21 cellular contexts compared by ENCODE assay signal in genomic region chr18:63956755-63957154, GRCh38. TPM values are rescaled to one million over a fixed set of nuclear protein-coding genes. Genes with fewer than 3 reads are reported as not detected.
DNase-seq lines count a peak whose midpoint lies in the region; TF ChIP-seq lines count a peak whose summit lies in the region.
"Had no signal": no experiment of that assay in that cellular context is flagged by ENCODE, and none has a peak within 500 bp of the region (broad histone marks: within the 10 kb centered on the region; RNA-seq: fewer than 3 reads in every experiment).

No MANE protein-coding gene starts in this region.

- H3K4me3 ChIP-seq in AG10803 (ENCODE audit: low read length) (no peak overlapping the region), GM23248 (no peak overlapping the region), left ventricle myocardium inferior (no peak overlapping the region)
- H3K4me3 ChIP-seq: BLaER1, SJSA1 had no signal

- no peaks in the 10 kb centered on the region for H3F3A ChIP-seq in GM23248 (ENCODE audit: insufficient read depth)

- no peak overlapping the region for H3K9ac ChIP-seq in GM23248
- H3K9ac ChIP-seq: BLaER1 had no signal

- no peaks in the 10 kb centered on the region for H3K79me2 ChIP-seq in GM23248 (ENCODE audit: insufficient read depth)

- TF ChIP-seq CTCF in AG10803 (conservative IDR thresholded peaks at IDR 0.05; ENCODE audit: low read length) (no peak), GM20000 (IDR thresholded peaks at IDR 0.05; ENCODE audit: extremely low read depth, missing control alignments) (no peak), left ventricle myocardium inferior (IDR thresholded peaks at IDR 0.05; ENCODE audit: borderline replicate concordance) (no peak)

- intact Hi-C loops in left ventricle myocardium inferior (cut with micrococcal nuclease) = no loop called here

- in situ Hi-C loops in GM23248 (cut with MboI) = no loop called here

- 24 to 26% methylated on average over 4 of the region's 4 CpGs for WGBS in GM23248 (ENCODE audit: low coverage in 1 of 2, low lambda C conversion rate in 2 of 2, missing lambda C conversion rate in 2 of 2), 2 experiments

- no peak overlapping the region for H3K27ac ChIP-seq in GM23248
- H3K27ac ChIP-seq in left ventricle myocardium inferior (replicated peaks) = no peak overlapping the region
- H3K27ac ChIP-seq: BLaER1, SJSA1 had no signal

- H2AFZ ChIP-seq in GM23248 = no peak overlapping the region

- H3K9me3 ChIP-seq in GM23248 (ENCODE audit: low read depth) (no peaks in the 10 kb centered on the region), left ventricle myocardium inferior (replicated peaks) (no peaks in the 10 kb centered on the region)
- H3K9me3 ChIP-seq: BLaER1, SJSA1 had no signal

- no peaks in the 10 kb centered on the region for H4K20me1 ChIP-seq in GM23248 (ENCODE audit: insufficient read depth)
- H4K20me1 ChIP-seq: BLaER1 had no signal

- no peaks in the 10 kb centered on the region for H3K36me3 ChIP-seq in GM23248 (ENCODE audit: low read depth)
- no peaks in the 10 kb centered on the region for H3K36me3 ChIP-seq in left ventricle myocardium inferior
- H3K36me3 ChIP-seq: BLaER1, SJSA1 had no signal

- H3K9me2 ChIP-seq in GM23248 (ENCODE audit: insufficient read depth) = no peaks in the 10 kb centered on the region

- H3K4me1 ChIP-seq in GM23248 (ENCODE audit: insufficient read depth) = 0 out of 2 replicates have a peak, but pooled peaks cover 4% of the 10 kb centered on the region
- H3K4me1 ChIP-seq in left ventricle myocardium inferior = no peaks in the 10 kb centered on the region
- H3K4me1 ChIP-seq: BLaER1 had no signal

- peak overlapping the region; percentile 24 for H3K4me2 ChIP-seq in GM23248 (ENCODE audit: unreplicated experiment)
- H3K4me2 ChIP-seq: BLaER1 had no signal

- H3K27me3 ChIP-seq in GM23248 (replicated peaks; ENCODE audit: insufficient read depth) (no peaks in the 10 kb centered on the region), left ventricle myocardium inferior (ENCODE audit: low read depth) (peaks cover 41% of the 10 kb centered on the region)
- H3K27me3 ChIP-seq: BLaER1 had no signal

- DNase-seq in AG10803 (ENCODE audit: low read depth) (peak; percentile 23), GM23248 (peak; percentile 43), NCI-H69 (lab: John Stamatoyannopoulos, UW) (peak; percentile 35), glomerular visceral epithelial cell (ENCODE audit: extremely low spot score) (peak; percentile 27), GF-D8 (lab: John Stamatoyannopoulos, UW) (no peak), GM20000 (ENCODE audit: low spot score) (no peak), NAMALWA (ENCODE audit: low spot score) (no peak), left ventricle myocardium inferior (no peak)
- DNase-seq: CD8-positive, alpha-beta T cell; DMS53; GOT3; KBM-7; NCI-H1048; NCI-H1436; NCI-H2029; NCI-H345; NCI-H524 treated with DMSO at 0.1 percent for 48 hours had no signal

RNA-seq across cellular contexts. Expression of gene HMSD, which starts 7.7 kb away (rescaled TPM):
- not detected in 2 replicates for total RNA-seq in GM23248 (2014; rRNA removed; shearing (Covaris generic))
- 0.83 TPM in 1 of 2 replicates, not detected in the other for polyA plus RNA-seq in GM23248 (2016; fragmentation: Nextera tagmentation; extraction: Ambion mirVana)
- total RNA-seq in left ventricle myocardium inferior = not detected
- total RNA-seq: CD8-positive, alpha-beta T cell; HepG2 had no signal
- polyA plus RNA-seq: HepG2 had no signal

RNA-seq across cellular contexts. Expression of gene SERPINB8, which starts 13.1 kb away (rescaled TPM):
- total RNA-seq in GM23248 (2014; rRNA removed; shearing (Covaris generic)) = 21.2 and 25.3 TPM in 2 replicates
- 57.3 and 61.7 TPM in 2 replicates for polyA plus RNA-seq in GM23248 (2016; fragmentation: Nextera tagmentation; extraction: Ambion mirVana)
- total RNA-seq in left ventricle myocardium inferior = 2.3 TPM

RNA-seq across cellular contexts. Expression of gene SERPINB10, which starts 49.0 kb away (rescaled TPM):
- total RNA-seq in GM23248 (2014; rRNA removed; shearing (Covaris generic)) = not detected in 2 replicates
- not detected in 2 replicates for polyA plus RNA-seq in GM23248 (2016; fragmentation: Nextera tagmentation; extraction: Ambion mirVana)
- not detected for total RNA-seq in left ventricle myocardium inferior
- total RNA-seq: A172; CD8-positive, alpha-beta T cell; HepG2; SJSA1 had no signal
- polyA plus RNA-seq: HepG2 had no signal

Comparison
In these comparisons a context has a peak if more than half of its experiments do, and no peak if none do; other contexts are left out.
1. DNase-seq: peak in AG10803 (single experiment), GM23248 (single experiment), NCI-H69 (single experiment) and glomerular visceral epithelial cell (single experiment); none in GF-D8 (single experiment), GM20000 (single experiment), NAMALWA (single experiment) and left ventricle myocardium inferior (single experiment).